Comparison of ENCODE assay signal across 8 cellular contexts in the genomic region with DNA sequence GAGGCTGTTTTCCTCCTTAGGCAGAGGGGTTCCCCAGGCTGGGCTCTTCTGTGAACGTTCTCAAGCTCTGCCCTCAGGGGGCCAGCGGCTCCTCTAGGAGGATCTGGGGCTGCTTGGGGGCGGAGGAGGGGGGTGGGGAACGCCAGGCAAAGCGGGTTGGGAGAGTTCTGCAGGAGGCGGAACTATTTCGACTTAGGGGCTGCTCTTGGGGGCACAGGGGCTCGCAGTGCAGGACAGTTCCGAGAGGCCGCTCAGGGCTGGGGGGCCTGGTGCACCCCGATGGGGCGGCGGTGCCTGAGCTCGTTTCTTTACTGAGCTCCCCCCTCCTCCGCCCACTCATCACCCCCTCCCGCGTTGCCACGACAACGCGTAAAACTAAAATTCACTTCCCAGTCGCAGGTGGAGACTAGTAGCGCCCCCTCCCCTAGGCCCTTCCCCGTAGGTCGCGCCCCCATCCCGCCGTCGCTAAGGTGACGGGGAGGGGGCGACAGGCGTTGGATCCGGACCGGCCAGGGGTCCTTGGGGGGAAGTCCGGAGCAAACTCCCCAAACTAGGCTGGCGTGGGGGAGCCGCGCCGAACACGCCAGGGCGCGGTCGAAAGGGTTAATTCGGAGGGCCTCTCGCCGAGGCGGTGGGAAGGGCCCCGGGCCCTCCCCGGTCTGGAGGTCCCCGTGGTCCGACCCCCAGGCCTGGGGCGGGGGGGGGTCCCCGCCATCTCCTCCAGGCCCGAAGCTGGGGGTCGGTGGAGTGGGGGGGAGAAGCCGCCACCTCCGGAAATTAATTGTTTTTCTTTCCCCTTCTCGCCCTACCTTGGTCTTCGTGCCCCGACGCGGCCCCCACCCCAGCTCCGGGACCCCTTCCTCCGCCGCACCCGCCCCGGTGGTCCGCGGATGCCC. TPM values are rescaled to one million over a fixed set of nuclear protein-coding genes. Genes with fewer than 3 reads are reported as not detected.
DNase-seq lines count a peak whose midpoint lies in the region; ATAC-seq and TF ChIP-seq lines count a peak whose summit lies in the region.

No MANE protein-coding gene starts in this region.

- no peak for TF ChIP-seq POLR2A in breast epithelium (IDR thresholded peaks at IDR 0.05)

- H3K4me3 Mint-ChIP-seq in activated naive CD4-positive, alpha-beta T cell treated with anti-CD3 and anti-CD28 coated beads for 36 hours, result peak overlapping the region; percentile 37

- H3K4me3 ChIP-seq in breast epithelium (peak overlapping the region; percentile 42 to 69 (median 56)), lung (peak overlapping the region; percentile 61), tibial artery (peak overlapping the region; percentile 37 to 48)

- CTCF ChIA-PET in activated naive CD4-positive, alpha-beta T cell treated with anti-CD3 and anti-CD28 coated beads for 36 hours (lab: Charles Lee), result no interaction called here

- 0 to 3% methylated on average over 46 to 68 of the region's 68 CpGs for WGBS in lung, 2 donors

- peaks cover 8% of the 10 kb centered on the region for H3K4me1 Mint-ChIP-seq in activated naive CD4-positive, alpha-beta T cell treated with anti-CD3 and anti-CD28 coated beads for 36 hours (ENCODE audit: low read depth)

- peak; percentile 23 for DNase-seq in activated naive CD4-positive, alpha-beta T cell treated with anti-CD3 and anti-CD28 coated beads for 36 hours
- no peak for DNase-seq in activated naive CD4-positive, alpha-beta T cell treated with Interleukin-2 at 50 U/mL for 16 hours
- DNase-seq in breast epithelium (ENCODE audit: low spot score in 2 of 2) (no peak), lung (ENCODE audit: low spot score) (no peak), tibial artery (no peak), GM19238 (ENCODE audit: insufficient read length, low spot score) (no peak), GOT3 (lab: John Stamatoyannopoulos, UW) (no peak)

- ATAC-seq in lung (ENCODE audit: insufficient read depth, low FRiP score), result no peak
- no peak for ATAC-seq in GM19467 (IDR thresholded peaks at IDR 0.05; ENCODE audit: unreplicated experiment)

- H3K27ac ChIP-seq in breast epithelium, result peak overlapping the region in 1 of 2 donors; percentile 91
- peak overlapping the region; percentile 45 to 89 for H3K27ac ChIP-seq in lung (ENCODE audit: low read depth in 1 of 2, low read length in 1 of 2)
- H3K27ac ChIP-seq in tibial artery, result no peak overlapping the region

- H3K4me1 ChIP-seq in breast epithelium (peaks cover 6% of the 10 kb centered on the region in 2 donors), lung (ENCODE audit: control insufficient read depth in 2 of 2, insufficient read depth in 2 of 2, low read length in 2 of 2) (peaks cover 0 to 7% of the 10 kb centered on the region in 2 donors), tibial artery (peaks cover 0 to 18% (median 15%) of the 10 kb centered on the region in 4 donors)

- TF ChIP-seq CTCF in breast epithelium (IDR thresholded peaks at IDR 0.05) (no peak), lung (IDR thresholded peaks at IDR 0.05; ENCODE audit: control extremely low read depth, extremely low read depth) (no peak), tibial artery (IDR thresholded peaks at IDR 0.05) (no peak)

- H3K27me3 Mint-ChIP-seq in activated naive CD4-positive, alpha-beta T cell treated with anti-CD3 and anti-CD28 coated beads for 36 hours (ENCODE audit: low read depth), result peaks cover 27% of the 10 kb centered on the region

- H3K9me3 ChIP-seq in breast epithelium (no peaks in the 10 kb centered on the region), lung (ENCODE audit: control insufficient read depth in 2 of 2, insufficient read depth in 1 of 2, low read length in 1 of 2) (peaks cover 0 to 5% of the 10 kb centered on the region in 2 donors), tibial artery (no peaks in the 10 kb centered on the region)

- intact Hi-C loops in activated naive CD4-positive, alpha-beta T cell treated with anti-CD3 and anti-CD28 coated beads for 36 hours (cut with micrococcal nuclease), result no loop called here
- intact Hi-C loops in breast epithelium (cut with DNase I; ENCODE audit: low total_unique reads), result no loop called here
- intact Hi-C loops in tibial artery (cut with DNase I; ENCODE audit: low total_unique reads), result no loop called here

- H3K36me3 Mint-ChIP-seq in activated naive CD4-positive, alpha-beta T cell treated with anti-CD3 and anti-CD28 coated beads for 36 hours (ENCODE audit: low read depth), result no peaks in the 10 kb centered on the region

- no peaks in the 10 kb centered on the region for H3K36me3 ChIP-seq in breast epithelium
- peaks cover 0 to 10% of the 10 kb centered on the region in 2 donors for H3K36me3 ChIP-seq in lung (ENCODE audit: control insufficient read depth in 2 of 2, insufficient read depth in 2 of 2, low read length in 2 of 2)
- H3K36me3 ChIP-seq in tibial artery, result no peaks in the 10 kb centered on the region

- H3K27ac Mint-ChIP-seq in activated naive CD4-positive, alpha-beta T cell treated with anti-CD3 and anti-CD28 coated beads for 36 hours, result no peak overlapping the region

- H3K27me3 ChIP-seq in breast epithelium (no peaks in the 10 kb centered on the region), lung (ENCODE audit: control insufficient read depth, insufficient read depth) (no peaks in the 10 kb centered on the region), tibial artery (peaks cover 0 to 67% of the 10 kb centered on the region in 2 donors)

- H3K9me3 Mint-ChIP-seq in activated naive CD4-positive, alpha-beta T cell treated with anti-CD3 and anti-CD28 coated beads for 36 hours, result no peaks in the 10 kb centered on the region

RNA-seq across cellular contexts. Expression of a gene that starts 0.9 kb away (rescaled TPM):
- under 1 TPM; 0.07 TPM for total RNA-seq in activated naive CD4-positive, alpha-beta T cell treated with anti-CD3 and anti-CD28 coated beads for 36 hours
- total RNA-seq in breast epithelium (10 to 100 TPM in 1 of 3 donors, 1 to 10 TPM in 2; 4.8 to 28.8 (median 5.9) TPM), lung (10 to 100 TPM; 17.1 to 44.0 TPM)
- polyA plus RNA-seq in lung, result 10 to 100 TPM; 15.5 to 28.5 TPM

RNA-seq across cellular contexts. Expression of a gene that starts 45.5 kb away (rescaled TPM):
- total RNA-seq in activated naive CD4-positive, alpha-beta T cell treated with anti-CD3 and anti-CD28 coated beads for 36 hours, result 10 to 100 TPM; 17.8 to 19.2 TPM
- total RNA-seq in breast epithelium, result 10 to 100 TPM; 23.8 to 39.0 (median 36.3) TPM
- total RNA-seq in lung, result 10 to 100 TPM; 21.2 to 57.7 TPM
- 10 to 100 TPM; 34.7 to 46.3 TPM for polyA plus RNA-seq in lung

Comparison
In these comparisons a context has a peak if more than half of its experiments do, and no peak if none do; other contexts are left out.
1. H3K27ac ChIP-seq: peak in lung (2 of 2); none in tibial artery (0 of 2).
2. RNA of a gene that starts 0.9 kb away (total RNA-seq): 17.1 to 44.0 TPM in lung and 4.8 to 28.8 TPM in breast epithelium; 0.07 TPM in activated naive CD4-positive, alpha-beta T cell treated with anti-CD3 and anti-CD28 coated beads for 36 hours; every median in the first group is over 4 times any median in the second.
3. Peak in every context shown above with its lines, with median percentiles within 50 percentile points of each other: H3K4me3 ChIP-seq.